In genomic region chr17:82085931-82086764, GRCh38 we compare ENCODE assay signal across 1 cellular context.
A peak's percentile ranks its signal among the peaks of the same experiment; 100 is the strongest.
TF ChIP-seq lines count a peak whose summit lies in the region.

No MANE protein-coding gene starts in this region.

TF ChIP-seq in K562, 482 proteins besides CTCF, POLR2A, EP300 and RAD21:
- TF ChIP-seq POLR2AphosphoS5 (IDR thresholded peaks at IDR 0.05; ENCODE audit: control insufficient read depth, insufficient read depth, low read depth, low read length) (peak; percentile 33; the same call in 1 of the 2 replicates), FOXP1 (CRISPR knock-in tag; IDR thresholded peaks at IDR 0.05) (no peak), DLX4 (CRISPR knock-in tag; IDR thresholded peaks at IDR 0.05) (no peak), RBFOX2 (IDR thresholded peaks at IDR 0.05; ENCODE audit: low read depth, low read length) (peak; percentile 72), RBM22 (IDR thresholded peaks at IDR 0.05; ENCODE audit: low read depth, low read length, poor library complexity, severe bottlenecking) (peak; percentile 71), HDAC2 (IDR thresholded peaks at IDR 0.05) (no peak), ZBTB49 (CRISPR knock-in tag; IDR thresholded peaks at IDR 0.05; ENCODE audit: borderline replicate concordance) (no peak), HNRNPL (IDR thresholded peaks at IDR 0.05; ENCODE audit: low read depth, low read length) (no peak), PML (IDR thresholded peaks at IDR 0.05; ENCODE audit: low read length) (peak; percentile 30; the same call in 1 of the 2 replicates), ARNT (IDR thresholded peaks at IDR 0.05) (no peak), ESRRB (CRISPR knock-in tag; IDR thresholded peaks at IDR 0.05; ENCODE audit: borderline replicate concordance) (no peak), RUNX1 (IDR thresholded peaks at IDR 0.05; ENCODE audit: low read depth) (no peak), LEF1 (IDR thresholded peaks at IDR 0.05) (no peak), SUPT5H (IDR thresholded peaks at IDR 0.05) (peak; percentile 15; the same call in 1 of the 2 replicates), EWSR1 (IDR thresholded peaks at IDR 0.05; ENCODE audit: borderline replicate concordance, low read depth, partially characterized antibody) (no peak), MCM3 (IDR thresholded peaks at IDR 0.05) (no peak), FOSL1 (tag; conservative IDR thresholded peaks at IDR 0.05) (no peak), ZNF282 (CRISPR knock-in tag; IDR thresholded peaks at IDR 0.05) (no peak), DMBX1 (CRISPR knock-in tag; IDR thresholded peaks at IDR 0.05; ENCODE audit: borderline replicate concordance) (no peak), ZBTB7A (IDR thresholded peaks at IDR 0.05; ENCODE audit: borderline replicate concordance, control insufficient read depth, low read depth, low read length) (peak; percentile 19; the same call in 1 of the 2 replicates), CHCHD3 (CRISPR knock-in tag; IDR thresholded peaks at IDR 0.05) (no peak), MED1 (CRISPR knock-in tag; IDR thresholded peaks at IDR 0.05; ENCODE audit: borderline replicate concordance) (no peak), IRF9 (tag; IDR thresholded peaks at IDR 0.05) (no peak), MGA (IDR thresholded peaks at IDR 0.05) (no peak), ZBED1 (IDR thresholded peaks at IDR 0.05) (no peak), NCOA1 (IDR thresholded peaks at IDR 0.05; ENCODE audit: low read depth) (no peak), FOXJ3 (CRISPR knock-in tag; IDR thresholded peaks at IDR 0.05) (no peak), POLR2G (IDR thresholded peaks at IDR 0.05; ENCODE audit: low read depth, low read length) (peak; percentile 41), IFI16 (CRISPR knock-in tag; IDR thresholded peaks at IDR 0.05) (no peak)
